ENCODE assay signal across 25 cellular contexts in genomic region chr11:125987066-125987641, GRCh38. TPM values are rescaled to one million over a fixed set of nuclear protein-coding genes. Genes with fewer than 3 reads are reported as not detected.
"Had no signal": no experiment of that assay in that cellular context is flagged by ENCODE, and none has a peak within 500 bp of the region (broad histone marks: within the 10 kb centered on the region; RNA-seq: fewer than 3 reads in every experiment).

No MANE protein-coding gene starts in this region.

- H3K27me3 Mint-ChIP-seq: progenitor cell of endocrine pancreas had no signal

- FAIRE-seq: colon, endothelial cell of umbilical vein had no signal

- H3K4me1 ChIP-seq: ascending aorta, esophagus squamous epithelium, gastrocnemius medialis, upper lobe of right lung had no signal

- H3K36me3 Mint-ChIP-seq: memory B cell, naive B cell had no signal

- H3K36me3 ChIP-seq: ascending aorta, brain microvascular endothelial cell, gastrocnemius medialis, upper lobe of right lung had no signal

- H3K4me1 Mint-ChIP-seq: naive B cell, WTC11 had no signal

- ATAC-seq: activated naive CD4-positive, alpha-beta T cell treated with anti-CD3 and anti-CD28 coated beads, Interleukin-2, amount 50 U/mL, for 72 hours; gastrocnemius medialis; upper lobe of right lung; WTC11 had no signal

- H3K9me3 Mint-ChIP-seq: activated naive CD4-positive, alpha-beta T cell treated with anti-CD3 and anti-CD28 coated beads, Interleukin-2, amount 50 U/mL, for 72 hours; memory B cell; WTC11 had no signal

- H3K9me3 ChIP-seq: ascending aorta, esophagus squamous epithelium, gastrocnemius medialis, thyroid gland, upper lobe of right lung had no signal

- H3K4me3 Mint-ChIP-seq: memory B cell, naive B cell, WTC11 had no signal

- DNase-seq: activated T-cell treated with anti-CD3 and anti-CD28 coated beads, Interleukin-2, amount 50 U/mL, for 1 hour; brain microvascular endothelial cell; effector memory CD4-positive, alpha-beta T cell; esophagus squamous epithelium; gastrocnemius medialis; head of caudate nucleus; hypothalamus; naive B cell; retina; stimulated activated CD4-positive, alpha-beta T cell treated with anti-CD3 and anti-CD28 coated beads, Interleukin-4, amount 100 ng/mL, for 1 hour; stimulated activated naive CD4-positive, alpha-beta T cell treated with Interleukin-2 at 50 U/mL for 16 hours; T1000; thyroid gland; upper lobe of right lung had no signal

- H3K4me3 ChIP-seq: ascending aorta, esophagus squamous epithelium, gastrocnemius medialis, thyroid gland, upper lobe of right lung had no signal

- H3K27ac Mint-ChIP-seq: activated naive CD4-positive, alpha-beta T cell treated with anti-CD3 and anti-CD28 coated beads, Interleukin-2, amount 50 U/mL, for 72 hours; memory B cell; naive B cell; progenitor cell of endocrine pancreas; WTC11 had no signal

RNA-seq across cellular contexts. Expression of gene VSIG10L2, which starts 41.3 kb away (rescaled TPM):
- total RNA-seq: activated naive CD4-positive, alpha-beta T cell treated with anti-CD3 and anti-CD28 coated beads, Interleukin-2, amount 50 U/mL, for 72 hours; ascending aorta; dermis microvascular lymphatic vessel endothelial cell; endothelial cell of umbilical vein; mucosa of gallbladder; osteocyte; progenitor cell of endocrine pancreas; T-helper 1 cell treated with Interleukin-12 subunit alpha and Interleukin-12 subunit beta and Interleukin-4 antibody, amounts not matched to agents 30 ng/mL and 1 ng/mL, for 36 hours; thyroid gland; upper lobe of right lung; WTC11 had no signal
